In the genomic region with DNA sequence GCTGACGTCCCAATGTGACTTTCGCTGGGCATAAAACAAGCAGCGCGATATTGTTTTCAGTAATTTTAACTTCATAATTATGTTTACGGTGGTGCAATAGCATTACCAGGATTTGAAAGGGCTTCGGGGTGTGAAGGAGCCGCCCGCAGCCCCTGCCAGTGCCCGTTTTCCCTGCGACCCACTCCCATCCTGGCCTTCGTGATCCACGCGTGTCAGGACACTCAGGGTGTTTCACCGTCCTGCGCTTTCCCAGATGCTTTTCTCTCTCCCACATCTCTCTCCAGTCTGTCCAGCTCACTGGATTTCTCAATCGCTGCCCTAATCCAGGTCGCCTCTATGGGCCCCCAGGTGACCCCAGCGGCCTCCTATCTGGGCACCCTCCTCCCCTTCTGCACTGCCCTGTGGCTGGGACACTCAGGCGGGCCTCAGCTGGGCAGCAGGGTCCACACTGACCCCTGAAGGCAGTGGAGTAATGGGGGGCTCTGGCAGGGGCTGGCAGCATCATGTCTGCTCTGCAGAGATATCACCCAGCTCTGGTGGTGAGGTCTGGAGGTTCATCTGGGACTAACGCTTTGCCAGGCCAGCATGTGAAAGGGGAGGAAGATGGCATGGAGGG, we compare ENCODE assay signal across 11 cellular contexts.
"Had no signal": no experiment of that assay in that cellular context is flagged by ENCODE, and none has a peak within 500 bp of the region (broad histone marks: within the 10 kb centered on the region; RNA-seq: fewer than 3 reads in every experiment).

No MANE protein-coding gene starts in this region.

- H3K9me3 ChIP-seq: breast epithelium, pancreas had no signal

- H3K4me1 Mint-ChIP-seq: activated CD4-positive, alpha-beta T cell treated with anti-CD3 and anti-CD28 coated beads, Interleukin-2, amount 10 ng/mL, durations not matched to agents 24 days and 14 days; T-cell had no signal

- H3K36me3 Mint-ChIP-seq: activated naive CD8-positive, alpha-beta T cell; T-cell had no signal

- H3K9me3 Mint-ChIP-seq: activated CD4-positive, alpha-beta T cell treated with anti-CD3 and anti-CD28 coated beads, Interleukin-2, amount 10 ng/mL, durations not matched to agents 24 days and 14 days; activated T-cell treated with anti-CD3 and anti-CD28 coated beads, Interleukin-2, amount 50 U/mL, for 4 hours; T-cell had no signal

- H3K4me3 ChIP-seq: breast epithelium, pancreas had no signal

- DNase-seq: activated CD4-positive, alpha-beta T cell treated with anti-CD3 and anti-CD28 coated beads, Interleukin-2, amount 10 ng/mL, durations not matched to agents 24 days and 14 days; activated T-cell treated with anti-CD3 and anti-CD28 coated beads, Interleukin-2, amount 50 U/mL, for 4 hours; effector CD4-positive, alpha-beta T cell; foreskin melanocyte; stimulated activated naive CD4-positive, alpha-beta T cell; T1000; WERI-Rb-1 had no signal

- H3K27me3 Mint-ChIP-seq: activated CD4-positive, alpha-beta T cell treated with anti-CD3 and anti-CD28 coated beads, Interleukin-2, amount 10 ng/mL, durations not matched to agents 24 days and 14 days had no signal

- ATAC-seq: activated T-cell treated with anti-CD3 and anti-CD28 coated beads, Interleukin-2, amount 50 U/mL, for 4 hours; pancreas; T-cell had no signal

- H3K36me3 ChIP-seq: breast epithelium, pancreas, WERI-Rb-1 had no signal

- H3K27ac ChIP-seq: breast epithelium, pancreas, WERI-Rb-1 had no signal

- H3K27ac Mint-ChIP-seq: activated CD4-positive, alpha-beta T cell treated with anti-CD3 and anti-CD28 coated beads, Interleukin-2, amount 10 ng/mL, durations not matched to agents 24 days and 14 days; activated naive CD8-positive, alpha-beta T cell; T-cell had no signal

- H3K4me1 ChIP-seq: breast epithelium, pancreas had no signal

- H3K4me3 Mint-ChIP-seq: activated CD4-positive, alpha-beta T cell treated with anti-CD3 and anti-CD28 coated beads, Interleukin-2, amount 10 ng/mL, durations not matched to agents 24 days and 14 days; activated naive CD8-positive, alpha-beta T cell; activated T-cell treated with anti-CD3 and anti-CD28 coated beads, Interleukin-2, amount 50 U/mL, for 4 hours; T-cell had no signal
